14 cellular contexts compared by ENCODE assay signal in the genomic region with DNA sequence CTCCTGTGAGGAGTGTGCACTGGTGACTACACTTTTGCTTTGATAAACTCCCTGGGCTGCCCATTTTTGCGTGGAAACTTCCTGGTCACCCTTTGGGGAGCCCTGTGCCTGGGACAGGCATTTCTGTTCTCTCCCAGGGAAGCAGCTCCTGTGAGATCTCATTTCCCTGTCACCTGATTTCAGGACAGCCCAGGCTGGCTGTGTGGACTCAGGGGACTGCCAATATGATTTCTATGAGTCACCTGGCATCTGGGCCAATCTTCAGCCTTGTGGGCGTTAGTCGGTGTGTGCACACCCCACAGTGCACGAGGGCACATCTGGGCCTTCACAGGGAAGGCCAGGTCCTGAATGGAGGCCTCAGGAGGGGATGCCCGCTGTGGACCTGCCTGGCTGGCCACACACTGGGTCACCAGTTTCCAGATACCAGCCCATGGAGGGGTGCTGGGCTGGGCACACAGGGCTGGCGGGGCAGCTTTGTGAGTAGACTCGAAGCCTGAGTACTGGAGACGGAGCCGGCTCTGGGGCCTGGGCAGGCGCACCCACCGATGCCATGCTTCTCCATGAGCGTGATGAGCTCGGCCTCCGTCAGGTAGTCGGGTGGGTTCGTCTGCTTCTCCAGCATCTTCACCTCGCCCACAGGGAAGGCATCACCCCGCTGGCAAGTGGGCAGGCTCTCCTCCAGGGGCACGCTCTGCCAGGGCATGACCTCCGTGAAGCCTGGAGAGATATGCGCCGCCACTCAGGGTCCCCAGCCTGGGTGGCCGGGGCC. TPM values are rescaled to one million over a fixed set of nuclear protein-coding genes. Genes with fewer than 3 reads are reported as not detected.
A peak's percentile ranks its signal among the peaks of the same experiment; 100 is the strongest.
DNase-seq lines count a peak whose midpoint lies in the region; ATAC-seq and TF ChIP-seq lines count a peak whose summit lies in the region.
"Had no signal": no experiment of that assay in that cellular context is flagged by ENCODE, and none has a peak within 500 bp of the region (broad histone marks: within the 10 kb centered on the region; RNA-seq: fewer than 3 reads in every experiment).

No MANE protein-coding gene starts in this region.

- H3K36me3 ChIP-seq in RWPE2 (ENCODE audit: low read depth) = peaks cover 37% of the 10 kb centered on the region
- peaks cover 64 to 66% (median 65%) of the 10 kb centered on the region in 3 donors for H3K36me3 ChIP-seq in skeletal muscle tissue (ENCODE audit: control insufficient read depth in 3 of 3, insufficient read depth in 3 of 3, low read length in 3 of 3)

- H3K27ac ChIP-seq in RWPE2 (ENCODE audit: poor library complexity, severe bottlenecking) (no peak overlapping the region), skeletal muscle tissue (ENCODE audit: low read depth, low read length) (peak overlapping the region; percentile 47)

- peaks cover 9% of the 10 kb centered on the region for H3K36me3 Mint-ChIP-seq in activated naive CD8-positive, alpha-beta T cell treated with anti-CD3 and anti-CD28 coated beads for 36 hours

- H3K4me1 ChIP-seq in RWPE2 (ENCODE audit: insufficient read depth, poor library complexity, severe bottlenecking) (no peaks in the 10 kb centered on the region), skeletal muscle tissue (ENCODE audit: control insufficient read depth in 3 of 3, insufficient read depth in 3 of 3, low read length in 3 of 3) (peaks cover 5 to 42% (median 36%) of the 10 kb centered on the region in 3 donors)

- H3K9me3 Mint-ChIP-seq in activated naive CD8-positive, alpha-beta T cell treated with anti-CD3 and anti-CD28 coated beads for 36 hours = no peaks in the 10 kb centered on the region

- no peak overlapping the region for H3K4me3 Mint-ChIP-seq in activated naive CD8-positive, alpha-beta T cell treated with anti-CD3 and anti-CD28 coated beads for 36 hours

- H3K4me3 ChIP-seq in RWPE2 (ENCODE audit: severe bottlenecking) (no peak overlapping the region), fibroblast of the aortic adventitia (ENCODE audit: low read depth, low read length) (no peak overlapping the region), skeletal muscle tissue (ENCODE audit: low read length in 3 of 3) (no peak overlapping the region)

- H3K9me3 ChIP-seq in RWPE2 (ENCODE audit: severe bottlenecking) = no peaks in the 10 kb centered on the region
- H3K9me3 ChIP-seq in skeletal muscle tissue (ENCODE audit: control insufficient read depth in 3 of 3, low read length in 3 of 3) = no peaks in the 10 kb centered on the region

- ATAC-seq in RWPE2 (ENCODE audit: low read depth) = peak; percentile 42; the same call in 1 of the 3 replicates

- H3K27me3 ChIP-seq in RWPE2 (ENCODE audit: insufficient read depth, poor library complexity, severe bottlenecking) (no peaks in the 10 kb centered on the region), skeletal muscle tissue (ENCODE audit: control insufficient read depth in 3 of 3, insufficient read depth in 3 of 3, low read length in 3 of 3) (no peaks in the 10 kb centered on the region)

- TF ChIP-seq CTCF in RWPE2 (IDR thresholded peaks at IDR 0.05; ENCODE audit: poor library complexity, severe bottlenecking) (no peak), fibroblast of the aortic adventitia (IDR thresholded peaks at IDR 0.05; ENCODE audit: insufficient read depth, low read length) (no peak)

- no peaks in the 10 kb centered on the region for H3K4me1 Mint-ChIP-seq in activated naive CD8-positive, alpha-beta T cell treated with anti-CD3 and anti-CD28 coated beads for 36 hours

- H3K27ac Mint-ChIP-seq in activated naive CD8-positive, alpha-beta T cell treated with anti-CD3 and anti-CD28 coated beads for 36 hours = no peak overlapping the region

- DNase-seq in NCI-H2196 (lab: John Stamatoyannopoulos, UW; ENCODE audit: unreplicated experiment) = peak; percentile 1
- no peak for DNase-seq in NCI-H2196 treated with DMSO at 0.1 percent for 48 hours (lab: John Stamatoyannopoulos, UW; ENCODE audit: unreplicated experiment)
- no peak for DNase-seq in RWPE2 (ENCODE audit: low spot score)
- DNase-seq in fibroblast of the aortic adventitia (ENCODE audit: low read depth) = peak; percentile 41
- no peak for DNase-seq in activated naive CD8-positive, alpha-beta T cell treated with anti-CD3 and anti-CD28 coated beads for 36 hours
- DNase-seq in NCI-H524 (lab: John Stamatoyannopoulos, UW) = no peak
- no peak for DNase-seq in superior temporal gyrus (ENCODE audit: extremely low spot score)
- DNase-seq: 8988T; activated CD8-positive, alpha-beta memory T cell treated with anti-CD3 and anti-CD28 coated beads, Interleukin-2, amount 50 U/mL, for 4 hours; anterior cingulate cortex; NCI-H446; SHP77 treated with DMSO at 0.1 percent for 48 hours; trophoblast cell had no signal

- H3K9ac ChIP-seq in skeletal muscle tissue (ENCODE audit: low read depth in 1 of 3, low read length in 3 of 3) = peak overlapping the region in 1 of 3 donors; percentile 60

- no peaks in the 10 kb centered on the region for H3K27me3 Mint-ChIP-seq in activated naive CD8-positive, alpha-beta T cell treated with anti-CD3 and anti-CD28 coated beads for 36 hours

RNA-seq across cellular contexts. Expression of gene PPM1F, which starts 9.4 kb away (rescaled TPM):
- total RNA-seq in fibroblast of the aortic adventitia (ENCODE audit: low replicate concordance) (27.1 and 30.6 TPM in 2 replicates), skeletal muscle tissue (38.6 TPM)
- total RNA-seq in activated naive CD8-positive, alpha-beta T cell treated with anti-CD3 and anti-CD28 coated beads for 36 hours = 10 to 100 TPM; 31.4 to 32.9 TPM

RNA-seq across cellular contexts. Expression of gene TOP3B, which starts 20.5 kb away (rescaled TPM):
- total RNA-seq in fibroblast of the aortic adventitia (ENCODE audit: low replicate concordance) (20.9 and 31.2 TPM in 2 replicates), skeletal muscle tissue (14.1 TPM)
- total RNA-seq in activated naive CD8-positive, alpha-beta T cell treated with anti-CD3 and anti-CD28 coated beads for 36 hours = 10 to 100 TPM; 31.3 to 36.7 TPM

Comparison
In these comparisons a context has a peak if more than half of its experiments do, and no peak if none do; other contexts are left out.
1. DNase-seq: peak in NCI-H2196 (single experiment) and fibroblast of the aortic adventitia (single experiment); none in NCI-H2196 treated with DMSO at 0.1 percent for 48 hours (single experiment), RWPE2 (single experiment), activated naive CD8-positive, alpha-beta T cell treated with anti-CD3 and anti-CD28 coated beads for 36 hours (single experiment), NCI-H524 (0 of 2) and superior temporal gyrus (single experiment).